In the genomic region with DNA sequence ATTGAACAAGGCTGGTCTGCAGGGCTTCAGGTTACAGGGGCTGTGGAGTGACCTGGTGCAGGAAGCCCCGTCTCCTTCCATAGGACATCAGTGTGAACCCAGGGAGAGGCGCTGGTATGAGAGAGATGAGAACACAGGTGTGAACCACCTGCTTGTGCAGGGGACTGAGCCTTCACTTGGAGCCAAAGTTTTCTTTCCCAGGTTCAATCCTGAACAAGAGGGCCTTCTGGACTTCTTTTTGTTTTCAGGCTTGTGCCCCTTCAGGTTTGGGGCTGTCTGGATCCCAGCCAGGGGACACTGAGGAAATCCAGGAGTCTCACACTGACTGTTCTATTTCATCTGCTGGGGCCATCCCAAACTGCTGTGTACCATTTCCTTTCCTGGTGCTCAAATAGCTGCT, we compare ENCODE assay signal across 6 cellular contexts.
DNase-seq lines count a peak whose midpoint lies in the region; ATAC-seq, FAIRE-seq and TF ChIP-seq lines count a peak whose summit lies in the region.
"Not testable (repeated sequence)": the region's sequence is repeated elsewhere in the genome, so short reads cannot be mapped to it uniquely, and the experiment has no call there.

No MANE protein-coding gene starts in this region.

- DNase-seq in CD8-positive, alpha-beta memory T cell; K562 (ENCODE audit: extremely low read depth in 1 of 4, low spot score in 3 of 4); effector memory CD8-positive, alpha-beta T cell; immature natural killer cell: not testable (repeated sequence)
- DNase-seq in T-helper 2 cell treated with Interferon-gamma antibody and Interleukin-4, amounts not matched to agents 5 μg/mL and 100 μg/mL, for 36 hours (ENCODE audit: low spot score) = peak; percentile 0
- peak in 1 of 2 donors; percentile 28 for DNase-seq in stimulated activated effector memory CD8-positive, alpha-beta T cell treated with anti-CD3 and anti-CD28 coated beads, Interleukin-12 subunit alpha, Interleukin-12 subunit beta, amount 100 ng/mL, for 72 hours (ENCODE audit: low spot score in 2 of 2)

- FAIRE-seq in K562 (lab: Jason Lieb, UNC) = not testable (repeated sequence)

- H3K9me3 Mint-ChIP-seq in CD8-positive, alpha-beta memory T cell; T-helper 2 cell treated with Interferon-gamma antibody and Interleukin-4, amounts not matched to agents 5 μg/mL and 100 μg/mL, for 36 hours; effector memory CD8-positive, alpha-beta T cell; immature natural killer cell; stimulated activated effector memory CD8-positive, alpha-beta T cell treated with anti-CD3 and anti-CD28 coated beads, Interleukin-12 subunit alpha, Interleukin-12 subunit beta, amount 100 ng/mL, for 72 hours: not testable (repeated sequence)

- WGBS in K562 (ENCODE audit: insufficient coverage, low coverage, missing lambda C conversion rate) = 2% methylated on average over 2 of the region's 2 CpGs

- TF ChIP-seq EP300 in K562 (IDR thresholded peaks at IDR 0.05; ENCODE audit: low read length) = not testable (repeated sequence)

- not testable (repeated sequence) for H3K36me3 ChIP-seq in CD8-positive, alpha-beta memory T cell (ENCODE audit: insufficient read depth, low read length); K562 (ENCODE audit: control insufficient read depth, insufficient read depth, low read length)

- peak overlapping the region in 6 of 7 donors; percentile 32 to 78 (median 68) for H3K4me3 Mint-ChIP-seq in CD8-positive, alpha-beta memory T cell
- not testable (repeated sequence) for H3K4me3 Mint-ChIP-seq in T-helper 2 cell treated with Interferon-gamma antibody and Interleukin-4, amounts not matched to agents 5 μg/mL and 100 μg/mL, for 36 hours; stimulated activated effector memory CD8-positive, alpha-beta T cell treated with anti-CD3 and anti-CD28 coated beads, Interleukin-12 subunit alpha, Interleukin-12 subunit beta, amount 100 ng/mL, for 72 hours
- peak overlapping the region; percentile 58 to 84 for H3K4me3 Mint-ChIP-seq in effector memory CD8-positive, alpha-beta T cell
- H3K4me3 Mint-ChIP-seq in immature natural killer cell = peak overlapping the region; percentile 46 to 78 (median 69)

- not testable (repeated sequence) for BruUV-seq in K562 (replicated peaks; lab: Mats Ljungman, UMichigan)

- H3K27me3 ChIP-seq in CD8-positive, alpha-beta memory T cell (ENCODE audit: insufficient read depth, low read length, poor library complexity, severe bottlenecking) = not testable (repeated sequence)
- peaks cover 29 to 35% of the 10 kb centered on the region in 2 experiments for H3K27me3 ChIP-seq in K562 (ENCODE audit: control insufficient read depth in 2 of 2, insufficient read depth in 2 of 2, low read length in 2 of 2)

- POLR2A ChIA-PET in CD8-positive, alpha-beta memory T cell (lab: Charles Lee) = not testable (repeated sequence)
- POLR2A ChIA-PET in K562 (lab: Yijun Ruan, JAX) = interaction anchor here (1.1 to 2.8 kb wide), 4 partner anchors 10 to 20 kb away, joined by 5 to 15 read pairs (median 8); no protein-coding TSS in a partner anchor

- H3K27ac ChIP-seq in CD8-positive, alpha-beta memory T cell (ENCODE audit: low read depth, low read length); K562 (ENCODE audit: extremely low read depth, low read depth, low read length): not testable (repeated sequence)

- TF ChIP-seq CTCF in K562 (IDR thresholded peaks at IDR 0.05 in 2 of 3, conservative IDR thresholded peaks at IDR 0.05 in 1 of 3; ENCODE audit: insufficient read depth in 2 of 3, low read depth in 1 of 3, low read length in 3 of 3) = not testable (repeated sequence)

- H3K27ac Mint-ChIP-seq in CD8-positive, alpha-beta memory T cell = peak overlapping the region; percentile 55 to 98 (median 84)
- H3K27ac Mint-ChIP-seq in T-helper 2 cell treated with Interferon-gamma antibody and Interleukin-4, amounts not matched to agents 5 μg/mL and 100 μg/mL, for 36 hours = not testable (repeated sequence)
- H3K27ac Mint-ChIP-seq in effector memory CD8-positive, alpha-beta T cell = peak overlapping the region; percentile 84 to 92
- H3K27ac Mint-ChIP-seq in immature natural killer cell = peak overlapping the region in 5 of 6 donors; percentile 39 to 85 (median 77)
- H3K27ac Mint-ChIP-seq in stimulated activated effector memory CD8-positive, alpha-beta T cell treated with anti-CD3 and anti-CD28 coated beads, Interleukin-12 subunit alpha, Interleukin-12 subunit beta, amount 100 ng/mL, for 72 hours = peak overlapping the region; percentile 75

- peaks cover 76 to 91% (median 84%) of the 10 kb centered on the region in 3 donors for H3K4me1 Mint-ChIP-seq in CD8-positive, alpha-beta memory T cell
- H3K4me1 Mint-ChIP-seq in T-helper 2 cell treated with Interferon-gamma antibody and Interleukin-4, amounts not matched to agents 5 μg/mL and 100 μg/mL, for 36 hours (ENCODE audit: low read depth) = peaks cover 17% of the 10 kb centered on the region
- H3K4me1 Mint-ChIP-seq in effector memory CD8-positive, alpha-beta T cell (ENCODE audit: low read depth in 2 of 2) = peaks cover 54 to 77% of the 10 kb centered on the region in 2 donors
- peaks cover 76 to 92% of the 10 kb centered on the region in 2 donors for H3K4me1 Mint-ChIP-seq in immature natural killer cell
- peaks cover 65% of the 10 kb centered on the region for H3K4me1 Mint-ChIP-seq in stimulated activated effector memory CD8-positive, alpha-beta T cell treated with anti-CD3 and anti-CD28 coated beads, Interleukin-12 subunit alpha, Interleukin-12 subunit beta, amount 100 ng/mL, for 72 hours

- H3K4me3 ChIP-seq in CD8-positive, alpha-beta memory T cell (ENCODE audit: low read length); K562: not testable (repeated sequence)

- intact Hi-C loops in K562 (cut with micrococcal nuclease) = not testable (repeated sequence)

- H3K27me3 Mint-ChIP-seq in CD8-positive, alpha-beta memory T cell; effector memory CD8-positive, alpha-beta T cell; immature natural killer cell (ENCODE audit: low read depth in 3 of 3): not testable (repeated sequence)
- H3K27me3 Mint-ChIP-seq in T-helper 2 cell treated with Interferon-gamma antibody and Interleukin-4, amounts not matched to agents 5 μg/mL and 100 μg/mL, for 36 hours (ENCODE audit: low read depth) = peaks cover 11% of the 10 kb centered on the region

- H2AFZ ChIP-seq in K562 (ENCODE audit: low read depth, low read length) = not testable (repeated sequence)

- not testable (repeated sequence) for ATAC-seq in K562; effector memory CD8-positive, alpha-beta T cell (replicated peaks); stimulated activated effector memory CD8-positive, alpha-beta T cell treated with anti-CD3 and anti-CD28 coated beads, Interleukin-12 subunit alpha, Interleukin-12 subunit beta, amount 100 ng/mL, for 72 hours

- H3K9me1 ChIP-seq in K562 (ENCODE audit: control insufficient read depth, insufficient read depth, low read length) = not testable (repeated sequence)

- in situ Hi-C loops in K562 (cut with MboI) = not testable (repeated sequence)

- not testable (repeated sequence) for H3K79me2 ChIP-seq in K562 (ENCODE audit: control insufficient read depth, insufficient read depth, low read length)

- not testable (repeated sequence) for H3K9ac ChIP-seq in K562 (ENCODE audit: insufficient read depth in 1 of 2, low read depth in 2 of 2, low read length in 2 of 2)

- not testable (repeated sequence) for TF ChIP-seq POLR2A in K562 (conservative IDR thresholded peaks at IDR 0.05)

- not testable (repeated sequence) for H3K36me3 Mint-ChIP-seq in CD8-positive, alpha-beta memory T cell; T-helper 2 cell treated with Interferon-gamma antibody and Interleukin-4, amounts not matched to agents 5 μg/mL and 100 μg/mL, for 36 hours (ENCODE audit: low read depth); effector memory CD8-positive, alpha-beta T cell (ENCODE audit: insufficient read depth); immature natural killer cell; stimulated activated effector memory CD8-positive, alpha-beta T cell treated with anti-CD3 and anti-CD28 coated beads, Interleukin-12 subunit alpha, Interleukin-12 subunit beta, amount 100 ng/mL, for 72 hours

- not testable (repeated sequence) for H3K4me2 ChIP-seq in K562 (ENCODE audit: insufficient read depth, low read length)

- CTCF ChIA-PET in CD8-positive, alpha-beta memory T cell (lab: Charles Lee) = interaction anchor here (3.6 kb wide), 1 partner anchor 12 kb away, joined by 17 read pairs; no protein-coding TSS in a partner anchor
- CTCF ChIA-PET in K562 (lab: Yijun Ruan, JAX; ENCODE audit: low intra/inter-chr PET ratio) = interaction anchor here (1.3 kb wide), 1 partner anchor 10 kb away, joined by 4 read pairs; no protein-coding TSS in a partner anchor

- peaks cover 33% of the 10 kb centered on the region for H3K4me1 ChIP-seq in CD8-positive, alpha-beta memory T cell (ENCODE audit: insufficient read depth, low read length)
- H3K4me1 ChIP-seq in K562 (replicated peaks in 1 of 2; ENCODE audit: control insufficient read depth in 2 of 2, insufficient read depth in 2 of 2, low read length in 2 of 2) = peaks cover 0 to 15% of the 10 kb centered on the region in 2 experiments; a peak in 1 of 5 replicates

- not testable (repeated sequence) for H3K9me3 ChIP-seq in CD8-positive, alpha-beta memory T cell (ENCODE audit: low read length); K562 (replicated peaks; ENCODE audit: control insufficient read depth, insufficient read depth, low read depth, low read length)

- not testable (repeated sequence) for TF ChIP-seq RAD21 in K562 (CRISPR knock-in tag; conservative IDR thresholded peaks at IDR 0.05 in 1 of 2, IDR thresholded peaks at IDR 0.05 in 1 of 2)

- H4K20me1 ChIP-seq in K562 (replicated peaks; ENCODE audit: control insufficient read depth, insufficient read depth, low read length) = not testable (repeated sequence)

TF ChIP-seq in K562, 482 proteins besides CTCF, POLR2A, EP300 and RAD21 (continues in another document):
- TF ChIP-seq FOXP1 (CRISPR knock-in tag; IDR thresholded peaks at IDR 0.05) (0 out of 2 replicates have a peak, but pooled peaks have one; percentile 26), CEBPG (CRISPR knock-in tag; IDR thresholded peaks at IDR 0.05) (peak; percentile 48; the same call in 1 of the 2 replicates)
- TF ChIP-seq CEBPG (tag; conservative IDR thresholded peaks at IDR 0.05 in 1 of 2, IDR thresholded peaks at IDR 0.05 in 1 of 2) = not testable (repeated sequence)
